1 cellular context compared by ENCODE assay signal in the genomic region with DNA sequence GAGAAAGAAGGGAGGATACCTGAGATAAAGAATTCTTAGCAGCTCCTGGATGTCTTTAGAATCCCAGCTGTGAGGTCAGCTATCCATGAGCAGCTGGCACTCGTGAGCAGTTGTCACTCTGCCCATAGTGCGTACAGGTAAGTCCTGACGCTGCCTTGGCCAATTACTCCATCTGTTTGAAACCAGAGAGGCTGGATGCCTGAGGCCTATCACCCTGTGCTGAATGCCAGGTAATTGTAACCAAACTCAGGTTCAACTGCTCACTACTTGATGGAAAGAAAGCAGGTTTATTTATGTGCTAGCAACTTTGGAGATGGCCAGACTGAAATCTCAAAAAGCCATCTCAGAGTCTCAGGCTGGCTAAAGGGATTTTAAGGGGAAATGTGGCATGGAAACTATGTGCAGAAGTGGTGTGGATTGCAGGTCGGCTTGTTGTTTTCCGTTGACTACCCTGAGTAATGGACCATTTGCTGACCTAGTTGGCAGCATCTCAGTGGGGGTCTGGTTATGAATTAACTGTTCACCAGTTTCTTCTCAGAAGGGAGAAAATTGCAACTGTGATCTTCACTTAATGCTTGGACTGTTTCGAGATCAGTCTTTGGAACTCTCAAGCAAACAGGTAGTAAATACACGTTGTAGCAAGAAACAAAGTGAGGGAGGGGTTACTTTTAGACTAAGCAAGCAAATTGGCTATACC.
TF ChIP-seq lines count a peak whose summit lies in the region.

No MANE protein-coding gene starts in this region.

TF ChIP-seq in GM23338, 12 proteins besides CTCF, POLR2A, EP300 and RAD21 (continued from another document):
- TF ChIP-seq, protein P1, sequence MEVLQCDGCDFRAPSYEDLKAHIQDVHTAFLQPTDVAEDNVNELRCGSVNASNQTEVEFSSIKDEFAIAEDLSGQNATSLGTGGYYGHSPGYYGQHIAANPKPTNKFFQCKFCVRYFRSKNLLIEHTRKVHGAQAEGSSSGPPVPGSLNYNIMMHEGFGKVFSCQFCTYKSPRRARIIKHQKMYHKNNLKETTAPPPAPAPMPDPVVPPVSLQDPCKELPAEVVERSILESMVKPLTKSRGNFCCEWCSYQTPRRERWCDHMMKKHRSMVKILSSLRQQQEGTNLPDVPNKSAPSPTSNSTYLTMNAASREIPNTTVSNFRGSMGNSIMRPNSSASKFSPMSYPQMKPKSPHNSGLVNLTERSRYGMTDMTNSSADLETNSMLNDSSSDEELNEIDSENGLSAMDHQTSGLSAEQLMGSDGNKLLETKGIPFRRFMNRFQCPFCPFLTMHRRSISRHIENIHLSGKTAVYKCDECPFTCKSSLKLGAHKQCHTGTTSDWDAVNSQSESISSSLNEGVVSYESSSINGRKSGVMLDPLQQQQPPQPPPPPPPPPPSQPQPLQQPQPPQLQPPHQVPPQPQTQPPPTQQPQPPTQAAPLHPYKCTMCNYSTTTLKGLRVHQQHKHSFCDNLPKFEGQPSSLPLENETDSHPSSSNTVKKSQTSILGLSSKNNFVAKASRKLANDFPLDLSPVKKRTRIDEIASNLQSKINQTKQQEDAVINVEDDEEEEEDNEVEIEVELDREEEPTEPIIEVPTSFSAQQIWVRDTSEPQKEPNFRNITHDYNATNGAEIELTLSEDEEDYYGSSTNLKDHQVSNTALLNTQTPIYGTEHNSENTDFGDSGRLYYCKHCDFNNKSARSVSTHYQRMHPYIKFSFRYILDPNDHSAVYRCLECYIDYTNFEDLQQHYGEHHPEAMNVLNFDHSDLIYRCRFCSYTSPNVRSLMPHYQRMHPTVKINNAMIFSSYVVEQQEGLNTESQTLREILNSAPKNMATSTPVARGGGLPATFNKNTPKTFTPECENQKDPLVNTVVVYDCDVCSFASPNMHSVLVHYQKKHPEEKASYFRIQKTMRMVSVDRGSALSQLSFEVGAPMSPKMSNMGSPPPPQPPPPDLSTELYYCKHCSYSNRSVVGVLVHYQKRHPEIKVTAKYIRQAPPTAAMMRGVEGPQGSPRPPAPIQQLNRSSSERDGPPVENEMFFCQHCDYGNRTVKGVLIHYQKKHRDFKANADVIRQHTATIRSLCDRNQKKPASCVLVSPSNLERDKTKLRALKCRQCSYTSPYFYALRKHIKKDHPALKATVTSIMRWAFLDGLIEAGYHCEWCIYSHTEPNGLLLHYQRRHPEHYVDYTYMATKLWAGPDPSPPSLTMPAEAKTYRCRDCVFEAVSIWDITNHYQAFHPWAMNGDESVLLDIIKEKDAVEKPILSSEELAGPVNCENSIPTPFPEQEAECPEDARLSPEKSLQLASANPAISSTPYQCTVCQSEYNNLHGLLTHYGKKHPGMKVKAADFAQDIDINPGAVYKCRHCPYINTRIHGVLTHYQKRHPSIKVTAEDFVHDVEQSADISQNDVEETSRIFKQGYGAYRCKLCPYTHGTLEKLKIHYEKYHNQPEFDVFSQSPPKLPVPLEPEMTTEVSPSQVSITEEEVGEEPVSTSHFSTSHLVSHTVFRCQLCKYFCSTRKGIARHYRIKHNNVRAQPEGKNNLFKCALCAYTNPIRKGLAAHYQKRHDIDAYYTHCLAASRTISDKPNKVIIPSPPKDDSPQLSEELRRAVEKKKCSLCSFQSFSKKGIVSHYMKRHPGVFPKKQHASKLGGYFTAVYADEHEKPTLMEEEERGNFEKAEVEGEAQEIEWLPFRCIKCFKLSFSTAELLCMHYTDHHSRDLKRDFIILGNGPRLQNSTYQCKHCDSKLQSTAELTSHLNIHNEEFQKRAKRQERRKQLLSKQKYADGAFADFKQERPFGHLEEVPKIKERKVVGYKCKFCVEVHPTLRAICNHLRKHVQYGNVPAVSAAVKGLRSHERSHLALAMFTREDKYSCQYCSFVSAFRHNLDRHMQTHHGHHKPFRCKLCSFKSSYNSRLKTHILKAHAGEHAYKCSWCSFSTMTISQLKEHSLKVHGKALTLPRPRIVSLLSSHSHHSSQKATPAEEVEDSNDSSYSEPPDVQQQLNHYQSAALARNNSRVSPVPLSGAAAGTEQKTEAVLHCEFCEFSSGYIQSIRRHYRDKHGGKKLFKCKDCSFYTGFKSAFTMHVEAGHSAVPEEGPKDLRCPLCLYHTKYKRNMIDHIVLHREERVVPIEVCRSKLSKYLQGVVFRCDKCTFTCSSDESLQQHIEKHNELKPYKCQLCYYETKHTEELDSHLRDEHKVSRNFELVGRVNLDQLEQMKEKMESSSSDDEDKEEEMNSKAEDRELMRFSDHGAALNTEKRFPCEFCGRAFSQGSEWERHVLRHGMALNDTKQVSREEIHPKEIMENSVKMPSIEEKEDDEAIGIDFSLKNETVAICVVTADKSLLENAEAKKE (CRISPR knock-in tag; IDR thresholded peaks at IDR 0.05) = no peak
- TF ChIP-seq, protein P2, sequence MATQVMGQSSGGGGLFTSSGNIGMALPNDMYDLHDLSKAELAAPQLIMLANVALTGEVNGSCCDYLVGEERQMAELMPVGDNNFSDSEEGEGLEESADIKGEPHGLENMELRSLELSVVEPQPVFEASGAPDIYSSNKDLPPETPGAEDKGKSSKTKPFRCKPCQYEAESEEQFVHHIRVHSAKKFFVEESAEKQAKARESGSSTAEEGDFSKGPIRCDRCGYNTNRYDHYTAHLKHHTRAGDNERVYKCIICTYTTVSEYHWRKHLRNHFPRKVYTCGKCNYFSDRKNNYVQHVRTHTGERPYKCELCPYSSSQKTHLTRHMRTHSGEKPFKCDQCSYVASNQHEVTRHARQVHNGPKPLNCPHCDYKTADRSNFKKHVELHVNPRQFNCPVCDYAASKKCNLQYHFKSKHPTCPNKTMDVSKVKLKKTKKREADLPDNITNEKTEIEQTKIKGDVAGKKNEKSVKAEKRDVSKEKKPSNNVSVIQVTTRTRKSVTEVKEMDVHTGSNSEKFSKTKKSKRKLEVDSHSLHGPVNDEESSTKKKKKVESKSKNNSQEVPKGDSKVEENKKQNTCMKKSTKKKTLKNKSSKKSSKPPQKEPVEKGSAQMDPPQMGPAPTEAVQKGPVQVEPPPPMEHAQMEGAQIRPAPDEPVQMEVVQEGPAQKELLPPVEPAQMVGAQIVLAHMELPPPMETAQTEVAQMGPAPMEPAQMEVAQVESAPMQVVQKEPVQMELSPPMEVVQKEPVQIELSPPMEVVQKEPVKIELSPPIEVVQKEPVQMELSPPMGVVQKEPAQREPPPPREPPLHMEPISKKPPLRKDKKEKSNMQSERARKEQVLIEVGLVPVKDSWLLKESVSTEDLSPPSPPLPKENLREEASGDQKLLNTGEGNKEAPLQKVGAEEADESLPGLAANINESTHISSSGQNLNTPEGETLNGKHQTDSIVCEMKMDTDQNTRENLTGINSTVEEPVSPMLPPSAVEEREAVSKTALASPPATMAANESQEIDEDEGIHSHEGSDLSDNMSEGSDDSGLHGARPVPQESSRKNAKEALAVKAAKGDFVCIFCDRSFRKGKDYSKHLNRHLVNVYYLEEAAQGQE (IDR thresholded peaks at IDR 0.05; ENCODE audit: unreplicated experiment) = no peak
- TF ChIP-seq ZNF331 (CRISPR knock-in tag; IDR thresholded peaks at IDR 0.05; ENCODE audit: low read depth) (no peak), ZNF114 (CRISPR knock-in tag; IDR thresholded peaks at IDR 0.05) (no peak), STAT1 (IDR thresholded peaks at IDR 0.05; ENCODE audit: unreplicated experiment) (no peak), POLR2AphosphoS5 (IDR thresholded peaks at IDR 0.05; ENCODE audit: low read depth) (no peak), NANOG (IDR thresholded peaks at IDR 0.05; ENCODE audit: borderline replicate concordance) (no peak)
- TF ChIP-seq, protein P3, sequence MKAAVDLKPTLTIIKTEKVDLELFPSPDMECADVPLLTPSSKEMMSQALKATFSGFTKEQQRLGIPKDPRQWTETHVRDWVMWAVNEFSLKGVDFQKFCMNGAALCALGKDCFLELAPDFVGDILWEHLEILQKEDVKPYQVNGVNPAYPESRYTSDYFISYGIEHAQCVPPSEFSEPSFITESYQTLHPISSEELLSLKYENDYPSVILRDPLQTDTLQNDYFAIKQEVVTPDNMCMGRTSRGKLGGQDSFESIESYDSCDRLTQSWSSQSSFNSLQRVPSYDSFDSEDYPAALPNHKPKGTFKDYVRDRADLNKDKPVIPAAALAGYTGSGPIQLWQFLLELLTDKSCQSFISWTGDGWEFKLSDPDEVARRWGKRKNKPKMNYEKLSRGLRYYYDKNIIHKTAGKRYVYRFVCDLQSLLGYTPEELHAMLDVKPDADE (IDR thresholded peaks at IDR 0.05) = no peak
TF ChIP-seq in GM23338: peak in this region for 0.
